ENCODE assay signal across 8 cellular contexts in genomic region chr5:147403659-147404640, GRCh38.
A peak's percentile ranks its signal among the peaks of the same experiment; 100 is the strongest.
DNase-seq lines count a peak whose midpoint lies in the region; ATAC-seq and FAIRE-seq lines count a peak whose summit lies in the region.

No MANE protein-coding gene starts in this region.

- no peaks in the 10 kb centered on the region for H3K4me1 Mint-ChIP-seq in stimulated activated naive CD8-positive, alpha-beta T cell treated with anti-CD3 and anti-CD28 coated beads, Interleukin-15, amount 100 ng/mL, for 72 hours

- no peaks in the 10 kb centered on the region for H3K27me3 Mint-ChIP-seq in stimulated activated naive CD8-positive, alpha-beta T cell treated with anti-CD3 and anti-CD28 coated beads, Interleukin-15, amount 100 ng/mL, for 72 hours

- H3K9me3 Mint-ChIP-seq in stimulated activated naive CD8-positive, alpha-beta T cell treated with anti-CD3 and anti-CD28 coated beads, Interleukin-15, amount 100 ng/mL, for 72 hours: no peaks in the 10 kb centered on the region

- no peaks in the 10 kb centered on the region for H3K9me3 ChIP-seq in SJSA1 (replicated peaks)

- DNase-seq in GM19239 (ENCODE audit: insufficient read length, low spot score): peak; percentile 43
- DNase-seq in SJSA1 (ENCODE audit: low read depth in 1 of 2, low spot score in 2 of 2): peak; percentile 95 to 99
- peak; percentile 20 for DNase-seq in globus pallidus (ENCODE audit: low spot score)
- peak; percentile 45 for DNase-seq in smooth muscle cell of the brain vasculature (ENCODE audit: low read depth, low spot score)
- no peak for DNase-seq in stimulated activated naive CD8-positive, alpha-beta T cell treated with anti-CD3 and anti-CD28 coated beads, Interleukin-15, amount 100 ng/mL, for 72 hours
- no peak for DNase-seq in DMS 273 (lab: John Stamatoyannopoulos, UW; ENCODE audit: unreplicated experiment)
- DNase-seq in activated effector memory CD4-positive, alpha-beta T cell treated with Interleukin-2 at 50 U/mL for 16 hours: no peak

- no peak overlapping the region for H3K4me3 Mint-ChIP-seq in stimulated activated naive CD8-positive, alpha-beta T cell treated with anti-CD3 and anti-CD28 coated beads, Interleukin-15, amount 100 ng/mL, for 72 hours

- H3K36me3 ChIP-seq in SJSA1: peaks cover 73% of the 10 kb centered on the region

- H3K4me3 ChIP-seq in SJSA1: no peak overlapping the region

- no peak overlapping the region for H3K27ac Mint-ChIP-seq in stimulated activated naive CD8-positive, alpha-beta T cell treated with anti-CD3 and anti-CD28 coated beads, Interleukin-15, amount 100 ng/mL, for 72 hours

- peak; percentile 94 for ATAC-seq in HG03066 (IDR thresholded peaks at IDR 0.05; ENCODE audit: low read depth, unreplicated experiment)
- no peak for ATAC-seq in stimulated activated naive CD8-positive, alpha-beta T cell treated with anti-CD3 and anti-CD28 coated beads, Interleukin-15, amount 100 ng/mL, for 72 hours

- peaks cover 59% of the 10 kb centered on the region for H3K4me1 ChIP-seq in SJSA1 (replicated peaks)

- no peaks in the 10 kb centered on the region for H3K27me3 ChIP-seq in SJSA1 (replicated peaks)

- no peak for FAIRE-seq in GM19239 (lab: Jason Lieb, UNC)

- H3K27ac ChIP-seq in SJSA1: peak overlapping the region; percentile 99

Comparison
In these comparisons a context has a peak if more than half of its experiments do, and no peak if none do; other contexts are left out.
1. DNase-seq: peak in GM19239 (single experiment), SJSA1 (2 of 2), globus pallidus (single experiment) and smooth muscle cell of the brain vasculature (single experiment); none in stimulated activated naive CD8-positive, alpha-beta T cell treated with anti-CD3 and anti-CD28 coated beads, Interleukin-15, amount 100 ng/mL, for 72 hours (0 of 2), DMS 273 (single experiment) and activated effector memory CD4-positive, alpha-beta T cell treated with Interleukin-2 at 50 U/mL for 16 hours (single experiment).